In the genomic region with DNA sequence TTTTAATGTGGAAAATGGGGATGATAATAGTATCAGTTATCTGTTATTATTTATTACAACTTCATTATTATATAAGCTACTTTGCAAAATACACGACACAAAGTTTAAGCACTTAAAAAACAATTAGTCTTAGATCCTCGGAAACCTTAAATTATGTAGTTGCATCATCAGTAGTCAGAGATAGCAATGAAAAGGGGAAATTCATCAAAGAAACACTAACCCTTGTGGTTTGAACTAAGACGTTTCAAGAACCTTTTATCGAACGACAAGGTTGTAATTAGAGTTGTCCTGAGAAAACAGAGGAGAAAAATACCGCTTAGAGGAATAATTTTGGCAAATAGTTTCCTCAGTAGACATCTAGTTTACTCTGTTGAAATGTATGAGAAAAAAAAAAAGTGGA, we compare ENCODE assay signal across 19 cellular contexts.
"Had no signal": no experiment of that assay in that cellular context is flagged by ENCODE, and none has a peak within 500 bp of the region (broad histone marks: within the 10 kb centered on the region; RNA-seq: fewer than 3 reads in every experiment).

No MANE protein-coding gene starts in this region.

- FAIRE-seq: TTC549 had no signal

- ATAC-seq: activated CD8-positive, alpha-beta T cell treated with anti-CD3 and anti-CD28 coated beads for 36 hours; activated naive CD8-positive, alpha-beta T cell treated with anti-CD3 and anti-CD28 coated beads, Interleukin-2, amount 50 U/mL, for 24 hours; activated T-cell treated with anti-CD3 and anti-CD28 coated beads, Interleukin-2, amount 50 U/mL, for 4 hours; esophagus mucosa; gastroesophageal sphincter; heart left ventricle; left lung; stimulated activated memory B cell treated with anti-CD40 and anti-IgM and Interleukin-4, amounts not matched to agents 10 μg/mL and 1 μg/mL and 100 μg/mL, for 72 hours had no signal

- DNase-seq: activated B cell treated with CpG ODN at 0.5 μM for 24 hours; activated CD4-positive, alpha-beta T cell treated with anti-CD3 and anti-CD28 coated beads for 48 hours; activated CD8-positive, alpha-beta T cell treated with anti-CD3 and anti-CD28 coated beads for 36 hours; activated naive CD4-positive, alpha-beta T cell treated with anti-CD3 and anti-CD28 coated beads, Interleukin-2, amount 10 ng/mL, durations not matched to agents 7 days and 5 days; activated naive CD8-positive, alpha-beta T cell treated with anti-CD3 and anti-CD28 coated beads, Interleukin-2, amount 50 U/mL, for 24 hours; activated T-cell treated with anti-CD3 and anti-CD28 coated beads, Interleukin-2, amount 50 U/mL, for 4 hours; aorta; brain microvascular endothelial cell; effector CD8-positive, alpha-beta T cell; heart left ventricle; left lung; midbrain; sigmoid colon; stimulated activated CD4-positive, alpha-beta T cell treated with anti-CD3 and anti-CD28 coated beads, Interleukin-4, amount 100 ng/mL, for 24 hours; testis had no signal
